ENCODE assay signal across 2 cellular contexts in the genomic region with DNA sequence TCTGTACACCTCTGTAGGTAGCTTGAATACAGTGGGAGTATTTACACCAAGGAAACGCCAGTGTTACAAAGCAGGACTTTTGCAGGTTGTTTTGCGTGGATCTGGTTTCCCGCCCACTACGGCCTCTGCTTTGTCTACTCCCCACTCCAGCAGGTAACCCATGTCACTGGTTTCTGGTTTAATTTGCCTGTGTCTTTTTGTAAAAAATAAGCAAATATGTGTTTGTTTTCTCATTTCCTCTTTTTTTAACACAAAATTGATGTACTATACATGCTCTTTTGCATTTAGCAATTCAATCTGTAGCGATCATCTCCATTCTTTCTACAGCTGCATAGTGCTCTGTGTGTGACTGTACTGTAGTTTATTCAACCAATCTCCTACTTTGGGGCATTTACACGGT.
A peak's percentile ranks its signal among the peaks of the same experiment; 100 is the strongest.
TF ChIP-seq lines count a peak whose summit lies in the region.

No MANE protein-coding gene starts in this region.

TF ChIP-seq in GM12878, 131 proteins besides CTCF, POLR2A, EP300 and RAD21 (continued from another document):
- no peak for TF ChIP-seq MYB (IDR thresholded peaks at IDR 0.05; ENCODE audit: borderline replicate concordance, low read depth, low read length)
- TF ChIP-seq, protein P1, sequence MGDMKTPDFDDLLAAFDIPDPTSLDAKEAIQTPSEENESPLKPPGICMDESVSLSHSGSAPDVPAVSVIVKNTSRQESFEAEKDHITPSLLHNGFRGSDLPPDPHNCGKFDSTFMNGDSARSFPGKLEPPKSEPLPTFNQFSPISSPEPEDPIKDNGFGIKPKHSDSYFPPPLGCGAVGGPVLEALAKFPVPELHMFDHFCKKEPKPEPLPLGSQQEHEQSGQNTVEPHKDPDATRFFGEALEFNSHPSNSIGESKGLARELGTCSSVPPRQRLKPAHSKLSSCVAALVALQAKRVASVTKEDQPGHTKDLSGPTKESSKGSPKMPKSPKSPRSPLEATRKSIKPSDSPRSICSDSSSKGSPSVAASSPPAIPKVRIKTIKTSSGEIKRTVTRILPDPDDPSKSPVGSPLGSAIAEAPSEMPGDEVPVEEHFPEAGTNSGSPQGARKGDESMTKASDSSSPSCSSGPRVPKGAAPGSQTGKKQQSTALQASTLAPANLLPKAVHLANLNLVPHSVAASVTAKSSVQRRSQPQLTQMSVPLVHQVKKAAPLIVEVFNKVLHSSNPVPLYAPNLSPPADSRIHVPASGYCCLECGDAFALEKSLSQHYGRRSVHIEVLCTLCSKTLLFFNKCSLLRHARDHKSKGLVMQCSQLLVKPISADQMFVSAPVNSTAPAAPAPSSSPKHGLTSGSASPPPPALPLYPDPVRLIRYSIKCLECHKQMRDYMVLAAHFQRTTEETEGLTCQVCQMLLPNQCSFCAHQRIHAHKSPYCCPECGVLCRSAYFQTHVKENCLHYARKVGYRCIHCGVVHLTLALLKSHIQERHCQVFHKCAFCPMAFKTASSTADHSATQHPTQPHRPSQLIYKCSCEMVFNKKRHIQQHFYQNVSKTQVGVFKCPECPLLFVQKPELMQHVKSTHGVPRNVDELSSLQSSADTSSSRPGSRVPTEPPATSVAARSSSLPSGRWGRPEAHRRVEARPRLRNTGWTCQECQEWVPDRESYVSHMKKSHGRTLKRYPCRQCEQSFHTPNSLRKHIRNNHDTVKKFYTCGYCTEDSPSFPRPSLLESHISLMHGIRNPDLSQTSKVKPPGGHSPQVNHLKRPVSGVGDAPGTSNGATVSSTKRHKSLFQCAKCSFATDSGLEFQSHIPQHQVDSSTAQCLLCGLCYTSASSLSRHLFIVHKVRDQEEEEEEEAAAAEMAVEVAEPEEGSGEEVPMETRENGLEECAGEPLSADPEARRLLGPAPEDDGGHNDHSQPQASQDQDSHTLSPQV (IDR thresholded peaks at IDR 0.05): no peak
- TF ChIP-seq, protein P2, sequence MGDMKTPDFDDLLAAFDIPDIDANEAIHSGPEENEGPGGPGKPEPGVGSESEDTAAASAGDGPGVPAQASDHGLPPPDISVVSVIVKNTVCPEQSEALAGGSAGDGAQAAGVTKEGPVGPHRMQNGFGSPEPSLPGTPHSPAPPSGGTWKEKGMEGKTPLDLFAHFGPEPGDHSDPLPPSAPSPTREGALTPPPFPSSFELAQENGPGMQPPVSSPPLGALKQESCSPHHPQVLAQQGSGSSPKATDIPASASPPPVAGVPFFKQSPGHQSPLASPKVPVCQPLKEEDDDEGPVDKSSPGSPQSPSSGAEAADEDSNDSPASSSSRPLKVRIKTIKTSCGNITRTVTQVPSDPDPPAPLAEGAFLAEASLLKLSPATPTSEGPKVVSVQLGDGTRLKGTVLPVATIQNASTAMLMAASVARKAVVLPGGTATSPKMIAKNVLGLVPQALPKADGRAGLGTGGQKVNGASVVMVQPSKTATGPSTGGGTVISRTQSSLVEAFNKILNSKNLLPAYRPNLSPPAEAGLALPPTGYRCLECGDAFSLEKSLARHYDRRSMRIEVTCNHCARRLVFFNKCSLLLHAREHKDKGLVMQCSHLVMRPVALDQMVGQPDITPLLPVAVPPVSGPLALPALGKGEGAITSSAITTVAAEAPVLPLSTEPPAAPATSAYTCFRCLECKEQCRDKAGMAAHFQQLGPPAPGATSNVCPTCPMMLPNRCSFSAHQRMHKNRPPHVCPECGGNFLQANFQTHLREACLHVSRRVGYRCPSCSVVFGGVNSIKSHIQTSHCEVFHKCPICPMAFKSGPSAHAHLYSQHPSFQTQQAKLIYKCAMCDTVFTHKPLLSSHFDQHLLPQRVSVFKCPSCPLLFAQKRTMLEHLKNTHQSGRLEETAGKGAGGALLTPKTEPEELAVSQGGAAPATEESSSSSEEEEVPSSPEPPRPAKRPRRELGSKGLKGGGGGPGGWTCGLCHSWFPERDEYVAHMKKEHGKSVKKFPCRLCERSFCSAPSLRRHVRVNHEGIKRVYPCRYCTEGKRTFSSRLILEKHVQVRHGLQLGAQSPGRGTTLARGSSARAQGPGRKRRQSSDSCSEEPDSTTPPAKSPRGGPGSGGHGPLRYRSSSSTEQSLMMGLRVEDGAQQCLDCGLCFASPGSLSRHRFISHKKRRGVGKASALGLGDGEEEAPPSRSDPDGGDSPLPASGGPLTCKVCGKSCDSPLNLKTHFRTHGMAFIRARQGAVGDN (IDR thresholded peaks at IDR 0.05): no peak
- no peak for TF ChIP-seq SP1 (IDR thresholded peaks at IDR 0.05; ENCODE audit: low read depth, low read length)
- TF ChIP-seq ZSCAN29 (IDR thresholded peaks at IDR 0.05): no peak
- peak; percentile 52; the same call in 1 of the 2 replicates for TF ChIP-seq SPI1 (IDR thresholded peaks at IDR 0.05; ENCODE audit: borderline replicate concordance, insufficient read depth, low read depth, low read length)
- no peak for TF ChIP-seq NFYA (IDR thresholded peaks at IDR 0.05; ENCODE audit: borderline replicate concordance, low read depth, low read length)

TF ChIP-seq in SK-N-SH treated with all-trans-retinoic acid at 6 μM for 48 hours, 23 proteins besides CTCF, POLR2A, EP300 and RAD21:
- TF ChIP-seq, protein P3, sequence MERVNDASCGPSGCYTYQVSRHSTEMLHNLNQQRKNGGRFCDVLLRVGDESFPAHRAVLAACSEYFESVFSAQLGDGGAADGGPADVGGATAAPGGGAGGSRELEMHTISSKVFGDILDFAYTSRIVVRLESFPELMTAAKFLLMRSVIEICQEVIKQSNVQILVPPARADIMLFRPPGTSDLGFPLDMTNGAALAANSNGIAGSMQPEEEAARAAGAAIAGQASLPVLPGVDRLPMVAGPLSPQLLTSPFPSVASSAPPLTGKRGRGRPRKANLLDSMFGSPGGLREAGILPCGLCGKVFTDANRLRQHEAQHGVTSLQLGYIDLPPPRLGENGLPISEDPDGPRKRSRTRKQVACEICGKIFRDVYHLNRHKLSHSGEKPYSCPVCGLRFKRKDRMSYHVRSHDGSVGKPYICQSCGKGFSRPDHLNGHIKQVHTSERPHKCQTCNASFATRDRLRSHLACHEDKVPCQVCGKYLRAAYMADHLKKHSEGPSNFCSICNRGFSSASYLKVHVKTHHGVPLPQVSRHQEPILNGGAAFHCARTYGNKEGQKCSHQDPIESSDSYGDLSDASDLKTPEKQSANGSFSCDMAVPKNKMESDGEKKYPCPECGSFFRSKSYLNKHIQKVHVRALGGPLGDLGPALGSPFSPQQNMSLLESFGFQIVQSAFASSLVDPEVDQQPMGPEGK (CRISPR knock-in tag; IDR thresholded peaks at IDR 0.05; ENCODE audit: borderline replicate concordance): no peak
- TF ChIP-seq ZFP3 (CRISPR knock-in tag; IDR thresholded peaks at IDR 0.05) (no peak), TCF4 (CRISPR knock-in tag; IDR thresholded peaks at IDR 0.05; ENCODE audit: borderline replicate concordance) (no peak), RARB (CRISPR knock-in tag; IDR thresholded peaks at IDR 0.05) (no peak), CSRNP3 (CRISPR knock-in tag; IDR thresholded peaks at IDR 0.05) (no peak)
